1 cellular context compared by ENCODE assay signal in the genomic region with DNA sequence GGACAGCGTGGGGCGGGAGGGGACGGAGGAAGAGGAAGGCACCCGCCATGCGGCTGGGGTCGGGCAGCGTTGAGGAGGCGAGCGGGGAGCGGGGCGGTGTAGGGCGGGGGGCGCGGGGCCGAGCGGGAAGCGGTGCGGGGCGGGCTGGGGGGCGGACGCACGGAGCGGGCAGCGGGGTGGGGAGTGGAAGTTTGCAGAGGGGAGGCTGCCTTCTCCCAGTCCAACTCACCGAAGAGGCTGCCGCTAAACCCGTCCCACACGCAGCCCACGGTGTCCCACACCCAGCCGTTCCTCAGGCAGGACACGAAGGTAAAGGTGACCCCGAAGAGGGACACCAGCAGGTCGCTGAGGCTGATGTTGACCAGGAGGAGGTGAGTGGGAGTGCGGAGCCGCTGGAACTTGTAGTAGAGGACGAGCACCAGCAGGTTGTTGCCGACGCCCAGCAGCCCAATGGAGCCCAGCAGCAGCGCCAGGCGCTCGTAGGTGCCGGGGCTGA.
A peak's percentile ranks its signal among the peaks of the same experiment; 100 is the strongest.
TF ChIP-seq lines count a peak whose summit lies in the region.

No MANE protein-coding gene starts in this region.

TF ChIP-seq in HEK293, 187 proteins besides CTCF, POLR2A, EP300 and RAD21 (continued from another document):
- TF ChIP-seq ZNF513 (tag by site-specific recombination; IDR thresholded peaks at IDR 0.05) (0 out of 2 replicates have a peak, but pooled peaks have one; percentile 14), ZBTB26 (tag by site-specific recombination; optimal IDR thresholded peaks at IDR 0.05) (peak; percentile 69), ZNF610 (tag by site-specific recombination; IDR thresholded peaks at IDR 0.05; ENCODE audit: borderline replicate concordance) (peak; percentile 44; the same call in 1 of the 2 replicates), KLF16 (tag by site-specific recombination; IDR thresholded peaks at IDR 0.05) (peak; percentile 64; the same call in 1 of the 2 replicates), ZNF19 (tag by site-specific recombination; IDR thresholded peaks at IDR 0.05; ENCODE audit: low read depth) (no peak), PATZ1 (tag by site-specific recombination; IDR thresholded peaks at IDR 0.05) (peak; percentile 25; the same call in 1 of the 2 replicates), ZNF341 (tag by site-specific recombination; IDR thresholded peaks at IDR 0.05; ENCODE audit: low read depth) (peak; percentile 25; the same call in 1 of the 2 replicates), ZBTB8A (tag by site-specific recombination; IDR thresholded peaks at IDR 0.05) (peak; percentile 97), SP3 (tag by site-specific recombination; IDR thresholded peaks at IDR 0.05) (0 out of 2 replicates have a peak, but pooled peaks have one; percentile 39), MZF1 (tag by site-specific recombination; IDR thresholded peaks at IDR 0.05; ENCODE audit: borderline replicate concordance) (no peak), ZNF670 (tag by site-specific recombination; IDR thresholded peaks at IDR 0.05; ENCODE audit: low read depth) (no peak), ZNF792 (tag by site-specific recombination; IDR thresholded peaks at IDR 0.05) (0 out of 2 replicates have a peak, but pooled peaks have one; percentile 36), ZNF426 (tag by site-specific recombination; IDR thresholded peaks at IDR 0.05) (no peak), KLF17 (tag by site-specific recombination; IDR thresholded peaks at IDR 0.05) (peak; percentile 35; the same call in 1 of the 2 replicates), FEZF1 (tag by site-specific recombination; IDR thresholded peaks at IDR 0.05) (no peak), ZNF398 (tag by site-specific recombination; IDR thresholded peaks at IDR 0.05) (peak; percentile 51), REPIN1 (tag by site-specific recombination; IDR thresholded peaks at IDR 0.05; ENCODE audit: low read depth) (no peak), KLF1 (tag by site-specific recombination; IDR thresholded peaks at IDR 0.05) (0 out of 2 replicates have a peak, but pooled peaks have one; percentile 12), ZIC2 (tag by site-specific recombination; IDR thresholded peaks at IDR 0.05) (0 out of 2 replicates have a peak, but pooled peaks have one; percentile 6), ZNF596 (tag by site-specific recombination; IDR thresholded peaks at IDR 0.05) (peak; percentile 28; the same call in 1 of the 2 replicates), ZNF501 (tag by site-specific recombination; IDR thresholded peaks at IDR 0.05) (peak; percentile 44; the same call in 1 of the 2 replicates), ZSCAN23 (tag by site-specific recombination; IDR thresholded peaks at IDR 0.05) (no peak), SP2 (tag by site-specific recombination; IDR thresholded peaks at IDR 0.05) (peak; percentile 56), ZNF530 (tag by site-specific recombination; IDR thresholded peaks at IDR 0.05; ENCODE audit: low read depth) (no peak)
- TF ChIP-seq, protein P1, sequence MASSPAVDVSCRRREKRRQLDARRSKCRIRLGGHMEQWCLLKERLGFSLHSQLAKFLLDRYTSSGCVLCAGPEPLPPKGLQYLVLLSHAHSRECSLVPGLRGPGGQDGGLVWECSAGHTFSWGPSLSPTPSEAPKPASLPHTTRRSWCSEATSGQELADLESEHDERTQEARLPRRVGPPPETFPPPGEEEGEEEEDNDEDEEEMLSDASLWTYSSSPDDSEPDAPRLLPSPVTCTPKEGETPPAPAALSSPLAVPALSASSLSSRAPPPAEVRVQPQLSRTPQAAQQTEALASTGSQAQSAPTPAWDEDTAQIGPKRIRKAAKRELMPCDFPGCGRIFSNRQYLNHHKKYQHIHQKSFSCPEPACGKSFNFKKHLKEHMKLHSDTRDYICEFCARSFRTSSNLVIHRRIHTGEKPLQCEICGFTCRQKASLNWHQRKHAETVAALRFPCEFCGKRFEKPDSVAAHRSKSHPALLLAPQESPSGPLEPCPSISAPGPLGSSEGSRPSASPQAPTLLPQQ (tag by site-specific recombination; IDR thresholded peaks at IDR 0.05) = peak; percentile 29; the same call in 1 of the 2 replicates
- TF ChIP-seq, protein P2, sequence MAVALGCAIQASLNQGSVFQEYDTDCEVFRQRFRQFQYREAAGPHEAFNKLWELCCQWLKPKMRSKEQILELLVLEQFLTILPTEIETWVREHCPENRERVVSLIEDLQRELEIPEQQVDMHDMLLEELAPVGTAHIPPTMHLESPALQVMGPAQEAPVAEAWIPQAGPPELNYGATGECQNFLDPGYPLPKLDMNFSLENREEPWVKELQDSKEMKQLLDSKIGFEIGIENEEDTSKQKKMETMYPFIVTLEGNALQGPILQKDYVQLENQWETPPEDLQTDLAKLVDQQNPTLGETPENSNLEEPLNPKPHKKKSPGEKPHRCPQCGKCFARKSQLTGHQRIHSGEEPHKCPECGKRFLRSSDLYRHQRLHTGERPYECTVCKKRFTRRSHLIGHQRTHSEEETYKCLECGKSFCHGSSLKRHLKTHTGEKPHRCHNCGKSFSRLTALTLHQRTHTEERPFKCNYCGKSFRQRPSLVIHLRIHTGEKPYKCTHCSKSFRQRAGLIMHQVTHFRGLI (tag by site-specific recombination; IDR thresholded peaks at IDR 0.05) = peak; percentile 72
- TF ChIP-seq, protein P3, sequence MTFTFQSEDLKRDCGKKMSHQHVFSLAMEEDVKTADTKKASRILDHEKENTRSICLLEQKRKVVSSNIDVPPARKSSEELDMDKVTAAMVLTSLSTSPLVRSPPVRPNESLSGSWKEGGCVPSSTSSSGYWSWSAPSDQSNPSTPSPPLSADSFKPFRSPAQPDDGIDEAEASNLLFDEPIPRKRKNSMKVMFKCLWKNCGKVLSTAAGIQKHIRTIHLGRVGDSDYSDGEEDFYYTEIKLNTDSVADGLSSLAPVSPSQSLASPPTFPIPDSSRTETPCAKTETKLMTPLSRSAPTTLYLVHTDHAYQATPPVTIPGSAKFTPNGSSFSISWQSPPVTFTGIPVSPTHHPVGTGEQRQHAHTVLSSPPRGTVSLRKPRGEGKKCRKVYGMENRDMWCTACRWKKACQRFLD (tag by site-specific recombination; IDR thresholded peaks at IDR 0.05) = no peak
TF ChIP-seq in HEK293: peak in this region for 28.
